17 cellular contexts compared by ENCODE assay signal in genomic region chr2:72108121-72108520, GRCh38.
"Had no signal": no experiment of that assay in that cellular context is flagged by ENCODE, and none has a peak within 500 bp of the region (broad histone marks: within the 10 kb centered on the region; RNA-seq: fewer than 3 reads in every experiment).

No MANE protein-coding gene starts in this region.

- H3K9me3 ChIP-seq: esophagus squamous epithelium, gastroesophageal sphincter, right atrium auricular region, thyroid gland, vagina had no signal

- H2AFZ ChIP-seq: hepatocyte had no signal

- H3K4me2 ChIP-seq: hepatocyte had no signal

- DNase-seq: activated CD4-positive, alpha-beta T cell treated with anti-CD3 and anti-CD28 coated beads for 48 hours; activated CD8-positive, alpha-beta memory T cell treated with anti-CD3 and anti-CD28 coated beads for 24 hours; activated naive CD4-positive, alpha-beta T cell treated with Interleukin-2 at 50 U/mL for 16 hours; cerebellar nuclear complex; dermis blood vessel endothelial cell; esophagus squamous epithelium; left cardiac atrium; naive B cell; posterior cingulate gyrus; thyroid gland had no signal

- H3K36me3 ChIP-seq: esophagus squamous epithelium, gastroesophageal sphincter, right atrium auricular region, thyroid gland, vagina had no signal

- H3K27ac ChIP-seq: gastroesophageal sphincter, hepatocyte, right atrium auricular region, thyroid gland, vagina had no signal

- H3K4me3 ChIP-seq: esophagus squamous epithelium, gastroesophageal sphincter, hepatocyte, lung, right atrium auricular region, thyroid gland, vagina had no signal

- H3K79me2 ChIP-seq: hepatocyte had no signal

- ATAC-seq: gastroesophageal sphincter; left cardiac atrium; stimulated activated effector memory CD8-positive, alpha-beta T cell treated with anti-CD3 and anti-CD28 coated beads, Interleukin-12 subunit alpha, Interleukin-12 subunit beta, amount 100 ng/mL, for 72 hours; WTC11 had no signal

- H3K27me3 ChIP-seq: esophagus squamous epithelium, hepatocyte, right atrium auricular region, thyroid gland, vagina had no signal

- H3K4me1 ChIP-seq: gastroesophageal sphincter, right atrium auricular region, thyroid gland, vagina had no signal
